24 cellular contexts compared by ENCODE assay signal in genomic region chr2:204504594-204504993, GRCh38. TPM values are rescaled to one million over a fixed set of nuclear protein-coding genes. Genes with fewer than 3 reads are reported as not detected.
"Had no signal": no experiment of that assay in that cellular context is flagged by ENCODE, and none has a peak within 500 bp of the region (broad histone marks: within the 10 kb centered on the region; RNA-seq: fewer than 3 reads in every experiment).

No MANE protein-coding gene starts in this region.

- FAIRE-seq: islet of Langerhans, kidney, urothelium cell line had no signal

- H3K27ac ChIP-seq: left lung, lower lobe of right lung, right atrium auricular region, spleen, suprapubic skin, thoracic aorta, tibial artery, upper lobe of right lung had no signal

- H3K9me3 ChIP-seq: left lung, lower lobe of right lung, mucosa of descending colon, right atrium auricular region, spleen, suprapubic skin, thoracic aorta, tibial artery, upper lobe of right lung had no signal

- H3K4me3 ChIP-seq: left lung, lower lobe of right lung, mucosa of descending colon, right atrium auricular region, skin epidermis, spleen, suprapubic skin, thoracic aorta, tibial artery, upper lobe of right lung had no signal

- DNase-seq: head of caudate nucleus; hippocampal formation; immature natural killer cell; kidney; left colon; left lung; lower lobe of right lung; midbrain; mucosa of descending colon; naive thymus-derived CD4-positive, alpha-beta T cell; spleen; stimulated activated CD4-positive, alpha-beta T cell treated with anti-CD3 and anti-CD28 coated beads, Interleukin-4, amount 100 ng/mL, for 24 hours; stimulated activated naive CD4-positive, alpha-beta T cell; tibial artery; upper lobe of right lung had no signal

- H3K4me1 ChIP-seq: left lung, lower lobe of right lung, right atrium auricular region, spleen, suprapubic skin, tibial artery, upper lobe of right lung had no signal

- ATAC-seq: left lung; lower lobe of right lung; mucosa of descending colon; naive thymus-derived CD4-positive, alpha-beta T cell; natural killer cell treated with Interleukin-12 subunit alpha and Interleukin-12 subunit beta and Interleukin-15 and Interleukin-18, amount 100 ng/mL, for 72 hours; sciatic nerve; stimulated activated effector memory CD8-positive, alpha-beta T cell treated with anti-CD3 and anti-CD28 coated beads, Interleukin-12 subunit alpha, Interleukin-12 subunit beta, amount 100 ng/mL, for 72 hours; upper lobe of right lung had no signal

- H3K36me3 ChIP-seq: left lung, lower lobe of right lung, right atrium auricular region, spleen, suprapubic skin, thoracic aorta, tibial artery, upper lobe of right lung had no signal

- H3K27me3 ChIP-seq: left lung, right atrium auricular region, spleen, suprapubic skin, tibial artery, upper lobe of right lung had no signal

RNA-seq across cellular contexts. Expression of gene PARD3B, which starts 40.7 kb away (rescaled TPM):
- polyA plus RNA-seq: immature natural killer cell had no signal
